In genomic region chr13:113629814-113630213, GRCh38 we compare ENCODE assay signal across 32 cellular contexts. TPM values are rescaled to one million over a fixed set of nuclear protein-coding genes. Genes with fewer than 3 reads are reported as not detected.
DNase-seq lines count a peak whose midpoint lies in the region; ATAC-seq and TF ChIP-seq lines count a peak whose summit lies in the region.
"Had no signal": no experiment of that assay in that cellular context is flagged by ENCODE, and none has a peak within 500 bp of the region (broad histone marks: within the 10 kb centered on the region; RNA-seq: fewer than 3 reads in every experiment).

No MANE protein-coding gene starts in this region.

- H3K27me3 ChIP-seq in GM23338 (ENCODE audit: insufficient read depth) = no peaks in the 10 kb centered on the region
- H3K27me3 ChIP-seq: brain microvascular endothelial cell, pancreas, uterus had no signal

- intact Hi-C loops in posterior vena cava (cut with DNase I) = loop anchor here in 1 of 2 donors (2.0 to 5.0 kb wide), 2 partner anchors 37 to 988 kb away; no protein-coding TSS in a partner anchor
- intact Hi-C loops in activated CD8-positive, alpha-beta T cell treated with anti-CD3 and anti-CD28 coated beads for 36 hours (cut with micrococcal nuclease) = no loop called here

- H3K27ac Mint-ChIP-seq in GM23338 = peak overlapping the region; percentile 58; the same call in 1 of the 2 replicates
- H3K27ac Mint-ChIP-seq in chondrocyte (ENCODE audit: unreplicated experiment) = no peak overlapping the region
- no peak overlapping the region for H3K27ac Mint-ChIP-seq in activated CD8-positive, alpha-beta T cell treated with anti-CD3 and anti-CD28 coated beads for 36 hours
- H3K27ac Mint-ChIP-seq: activated CD4-positive, alpha-beta T cell treated with anti-CD3 and anti-CD28 coated beads, Interleukin-2, amount 10 ng/mL, durations not matched to agents 24 days and 14 days; activated T-cell treated with anti-CD3 and anti-CD28 coated beads, Interleukin-2, amount 50 U/mL, for 72 hours; nephron; stimulated activated naive CD8-positive, alpha-beta T cell treated with anti-CD3 and anti-CD28 coated beads, Interleukin-15, Interleukin-2, amounts not matched to agents 100 ng/mL and 50 ng/mL, for 24 hours had no signal

- H3F3A ChIP-seq in GM23338 (replicated peaks; ENCODE audit: low read depth) = peaks cover 3% of the 10 kb centered on the region; the same call in 1 of the 2 replicates

- H3K9me2 ChIP-seq in GM23338 (ENCODE audit: insufficient read depth) = no peaks in the 10 kb centered on the region

- H3K27me3 Mint-ChIP-seq in GM23338 (ENCODE audit: insufficient read depth, low read depth, poor library complexity) (peaks cover 26% of the 10 kb centered on the region), chondrocyte (ENCODE audit: low read depth) (no peaks in the 10 kb centered on the region)
- no peaks in the 10 kb centered on the region for H3K27me3 Mint-ChIP-seq in activated CD8-positive, alpha-beta T cell treated with anti-CD3 and anti-CD28 coated beads for 36 hours
- H3K27me3 Mint-ChIP-seq: activated CD4-positive, alpha-beta T cell treated with anti-CD3 and anti-CD28 coated beads, Interleukin-2, amount 10 ng/mL, durations not matched to agents 24 days and 14 days; CD4-positive, CD25-positive, alpha-beta regulatory T cell; stimulated activated naive CD8-positive, alpha-beta T cell treated with anti-CD3 and anti-CD28 coated beads, Interleukin-15, Interleukin-2, amounts not matched to agents 100 ng/mL and 50 ng/mL, for 24 hours had no signal

- no peaks in the 10 kb centered on the region for H3K4me1 ChIP-seq in GM23338 (ENCODE audit: insufficient read depth)
- H3K4me1 ChIP-seq: pancreas, uterus had no signal

- H3K36me3 Mint-ChIP-seq in GM23338 (ENCODE audit: low read depth) (peaks cover 69% of the 10 kb centered on the region), chondrocyte (ENCODE audit: low read depth) (peaks cover 40% of the 10 kb centered on the region)
- peaks cover 68% of the 10 kb centered on the region for H3K36me3 Mint-ChIP-seq in activated CD8-positive, alpha-beta T cell treated with anti-CD3 and anti-CD28 coated beads for 36 hours (ENCODE audit: low read depth)

- no peak for TF ChIP-seq CTCF in GM23338 (conservative IDR thresholded peaks at IDR 0.05; ENCODE audit: low read depth in 2 of 2)
- no peak for TF ChIP-seq CTCF in chondrocyte (IDR thresholded peaks at IDR 0.05)
- TF ChIP-seq CTCF in activated CD8-positive, alpha-beta T cell treated with anti-CD3 and anti-CD28 coated beads for 36 hours (IDR thresholded peaks at IDR 0.05) = no peak

- CTCF ChIA-PET in activated CD8-positive, alpha-beta T cell treated with anti-CD3 and anti-CD28 coated beads for 36 hours (lab: Charles Lee) = no interaction called here

- H3K4me2 ChIP-seq in GM23338 = no peak overlapping the region
- H3K4me2 ChIP-seq: PC-9 had no signal

- H3K36me3 ChIP-seq in GM23338 (ENCODE audit: insufficient read depth) = 0 out of 2 replicates have a peak, but pooled peaks cover 4% of the 10 kb centered on the region
- H3K36me3 ChIP-seq: uterus had no signal

- H3K9me3 Mint-ChIP-seq in GM23338 (peaks cover 11% of the 10 kb centered on the region), chondrocyte (ENCODE audit: low read depth) (no peaks in the 10 kb centered on the region)
- H3K9me3 Mint-ChIP-seq in activated CD8-positive, alpha-beta T cell treated with anti-CD3 and anti-CD28 coated beads for 36 hours = no peaks in the 10 kb centered on the region
- H3K9me3 Mint-ChIP-seq: activated CD4-positive, alpha-beta T cell treated with anti-CD3 and anti-CD28 coated beads, Interleukin-2, amount 10 ng/mL, durations not matched to agents 24 days and 14 days; activated T-cell treated with anti-CD3 and anti-CD28 coated beads, Interleukin-2, amount 50 U/mL, for 72 hours; nephron; stimulated activated naive CD8-positive, alpha-beta T cell treated with anti-CD3 and anti-CD28 coated beads, Interleukin-15, Interleukin-2, amounts not matched to agents 100 ng/mL and 50 ng/mL, for 24 hours had no signal

- H3K4me3 Mint-ChIP-seq in GM23338 (no peak overlapping the region), chondrocyte (ENCODE audit: unreplicated experiment) (no peak overlapping the region)
- H3K4me3 Mint-ChIP-seq in activated CD8-positive, alpha-beta T cell treated with anti-CD3 and anti-CD28 coated beads for 36 hours = no peak overlapping the region
- H3K4me3 Mint-ChIP-seq: activated CD4-positive, alpha-beta T cell treated with anti-CD3 and anti-CD28 coated beads, Interleukin-2, amount 10 ng/mL, durations not matched to agents 24 days and 14 days; activated T-cell treated with anti-CD3 and anti-CD28 coated beads, Interleukin-2, amount 50 U/mL, for 72 hours; CD4-positive, CD25-positive, alpha-beta regulatory T cell; nephron; stimulated activated naive CD8-positive, alpha-beta T cell treated with anti-CD3 and anti-CD28 coated beads, Interleukin-15, Interleukin-2, amounts not matched to agents 100 ng/mL and 50 ng/mL, for 24 hours had no signal

- peak; percentile 77 for DNase-seq in NCI-H146 (lab: John Stamatoyannopoulos, UW)
- DNase-seq in NCI-H146 treated with DMSO at 0.1 percent for 48 hours (lab: John Stamatoyannopoulos, UW; ENCODE audit: unreplicated experiment) = no peak
- no peak for DNase-seq in GM23338 (ENCODE audit: low spot score)
- DNase-seq in chondrocyte (ENCODE audit: low spot score) = peak; percentile 72
- DNase-seq in posterior vena cava (ENCODE audit: low spot score) = peak; percentile 43
- DNase-seq in activated CD8-positive, alpha-beta T cell treated with anti-CD3 and anti-CD28 coated beads for 36 hours = no peak
- DNase-seq: 8988T; activated CD4-positive, alpha-beta T cell treated with anti-CD3 and anti-CD28 coated beads, Interleukin-2, amount 10 ng/mL, durations not matched to agents 24 days and 14 days; activated naive CD4-positive, alpha-beta T cell; activated T-cell treated with anti-CD3 and anti-CD28 coated beads, Interleukin-2, amount 50 U/mL, for 72 hours; brain microvascular endothelial cell; CD4-positive, CD25-positive, alpha-beta regulatory T cell; effector CD4-positive, alpha-beta T cell; NCI-H1105 treated with DMSO at 0.1 percent for 48 hours; NCI-H2081 treated with DMSO at 0.1 percent for 48 hours; NCI-H510A; PC-9; SIG-M5; stimulated activated CD4-positive, alpha-beta T cell treated with anti-CD3 and anti-CD28 coated beads, Interleukin-15, amount 100 ng/mL, for 24 hours; uterus had no signal

- H4K20me1 ChIP-seq in GM23338 (replicated peaks; ENCODE audit: insufficient read depth) = no peaks in the 10 kb centered on the region; the same call in 1 of the 2 replicates

- peaks cover 26% of the 10 kb centered on the region for H3K79me2 ChIP-seq in GM23338 (replicated peaks; ENCODE audit: insufficient read depth)

- ATAC-seq in GM23338 = no peak
- no peak for ATAC-seq in HG03457 (IDR thresholded peaks at IDR 0.05; ENCODE audit: unreplicated experiment)
- ATAC-seq in activated CD8-positive, alpha-beta T cell treated with anti-CD3 and anti-CD28 coated beads for 36 hours = no peak
- no peak for ATAC-seq in GM21360 (IDR thresholded peaks at IDR 0.05; ENCODE audit: unreplicated experiment)
- ATAC-seq: activated T-cell treated with anti-CD3 and anti-CD28 coated beads, Interleukin-2, amount 50 U/mL, for 72 hours; mucosa of descending colon had no signal

- H3K4me3 ChIP-seq in GM23338 = no peak overlapping the region
- H3K4me3 ChIP-seq: lung, mucosa of descending colon, pancreas, PC-9, uterus had no signal

- POLR2A ChIA-PET in activated CD8-positive, alpha-beta T cell treated with anti-CD3 and anti-CD28 coated beads for 36 hours (lab: Charles Lee) = no interaction called here

- H3K4me1 Mint-ChIP-seq in GM23338 = peaks cover 7% of the 10 kb centered on the region
- peaks cover 14% of the 10 kb centered on the region for H3K4me1 Mint-ChIP-seq in chondrocyte (ENCODE audit: low read depth)
- peaks cover 19% of the 10 kb centered on the region for H3K4me1 Mint-ChIP-seq in activated CD8-positive, alpha-beta T cell treated with anti-CD3 and anti-CD28 coated beads for 36 hours (ENCODE audit: low read depth)
- H3K4me1 Mint-ChIP-seq: nephron had no signal

- no peak overlapping the region for H3K27ac ChIP-seq in GM23338 (ENCODE audit: low read depth)
- H3K27ac ChIP-seq: brain microvascular endothelial cell, pancreas, PC-9, uterus, WERI-Rb-1 had no signal

- no peak overlapping the region for H2AFZ ChIP-seq in GM23338
- H2AFZ ChIP-seq: PC-9 had no signal

TF ChIP-seq in GM23338, 12 proteins besides CTCF, POLR2A, EP300 and RAD21 (continues in another document):
- TF ChIP-seq CREB1 (CRISPR knock-in tag; IDR thresholded peaks at IDR 0.05; ENCODE audit: low read depth) (no peak), POLR2AphosphoS5 (IDR thresholded peaks at IDR 0.05; ENCODE audit: low read depth) (no peak), EZH2 (IDR thresholded peaks at IDR 0.05; ENCODE audit: low read depth, unreplicated experiment) (no peak), ZNF331 (CRISPR knock-in tag; IDR thresholded peaks at IDR 0.05; ENCODE audit: low read depth) (no peak)

RNA-seq across cellular contexts. Expression of gene ATP4B, which starts 28.2 kb away (rescaled TPM):
- total RNA-seq in GM23338 (2014; rRNA removed; shearing (Covaris generic)) = not detected in 2 replicates
- not detected in 2 replicates for polyA plus RNA-seq in GM23338 (2016; fragmentation: Nextera tagmentation; extraction: Ambion mirVana)
- total RNA-seq in chondrocyte (not detected in 3 replicates), posterior vena cava (not detected)
- not detected for total RNA-seq in activated CD8-positive, alpha-beta T cell treated with anti-CD3 and anti-CD28 coated beads for 36 hours
- total RNA-seq: activated CD4-positive, alpha-beta T cell treated with anti-CD3 and anti-CD28 coated beads, Interleukin-2, amount 10 ng/mL, durations not matched to agents 24 days and 14 days; activated T-cell treated with anti-CD3 and anti-CD28 coated beads, Interleukin-2, amount 50 U/mL, for 72 hours; CD4-positive, CD25-positive, alpha-beta regulatory T cell; epithelial cell of proximal tubule; H4; lung; pancreas; PC-9; right cardiac atrium had no signal
- polyA plus RNA-seq: CD4-positive, CD25-positive, alpha-beta regulatory T cell; lung; pancreas; right cardiac atrium had no signal

RNA-seq across cellular contexts. Expression of gene GRK1, which starts 37.2 kb away (rescaled TPM):
- total RNA-seq in GM23338 (2014; rRNA removed; shearing (Covaris generic)) = 0.27 TPM in 1 of 2 replicates, not detected in the other
- polyA plus RNA-seq in GM23338 (2016; fragmentation: Nextera tagmentation; extraction: Ambion mirVana) = not detected in 2 replicates
- 0.07 TPM in 1 of 3 replicates, not detected in the others for total RNA-seq in chondrocyte
- total RNA-seq in posterior vena cava = not detected
- total RNA-seq in activated CD8-positive, alpha-beta T cell treated with anti-CD3 and anti-CD28 coated beads for 36 hours = under 1 TPM; 0.07 to 0.09 TPM
- total RNA-seq: CD4-positive, CD25-positive, alpha-beta regulatory T cell; H4; pancreas; PC-9 had no signal
- polyA plus RNA-seq: adipose tissue; CD4-positive, CD25-positive, alpha-beta regulatory T cell had no signal

RNA-seq across cellular contexts. Expression of gene TFDP1, which starts 45.3 kb away (rescaled TPM):
- total RNA-seq in GM23338 (2014; rRNA removed; shearing (Covaris generic)) = 80.0 and 92.0 TPM in 2 replicates
- polyA plus RNA-seq in GM23338 (2016; fragmentation: Nextera tagmentation; extraction: Ambion mirVana) = 40.2 and 42.9 TPM in 2 replicates
- 52.8 to 76.0 TPM (median 54.3 TPM) in 3 replicates for total RNA-seq in chondrocyte
- 10 to 100 TPM; 36.6 to 40.3 TPM for total RNA-seq in posterior vena cava
- 100 to 1,000 TPM; 174 to 184 TPM for total RNA-seq in activated CD8-positive, alpha-beta T cell treated with anti-CD3 and anti-CD28 coated beads for 36 hours

Comparison
In these comparisons a context has a peak if more than half of its experiments do, and no peak if none do; other contexts are left out.
1. DNase-seq: peak in NCI-H146 (single experiment), chondrocyte (single experiment) and posterior vena cava (single experiment); none in NCI-H146 treated with DMSO at 0.1 percent for 48 hours (single experiment), GM23338 (single experiment) and activated CD8-positive, alpha-beta T cell treated with anti-CD3 and anti-CD28 coated beads for 36 hours (single experiment).